30 cellular contexts compared by ENCODE assay signal in the genomic region with DNA sequence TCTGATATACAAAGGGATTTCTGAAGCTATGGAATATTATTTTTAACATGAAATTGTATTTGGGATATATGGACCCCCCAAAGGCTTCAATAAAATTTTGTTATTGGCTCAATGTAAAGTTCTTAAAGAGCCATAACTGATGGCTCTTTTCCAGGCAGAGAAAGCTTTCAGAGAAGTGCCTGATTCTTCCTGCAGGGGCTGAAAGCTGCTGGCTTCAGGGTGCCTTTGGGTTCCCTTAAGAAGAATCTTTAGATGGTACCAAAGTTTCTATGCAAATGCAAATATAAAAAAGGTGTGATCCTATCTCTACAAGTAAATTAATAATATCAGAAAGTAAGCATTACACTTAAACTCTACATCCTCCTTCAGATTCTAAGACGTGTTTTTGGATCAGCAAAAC.
"Had no signal": no experiment of that assay in that cellular context is flagged by ENCODE, and none has a peak within 500 bp of the region (broad histone marks: within the 10 kb centered on the region; RNA-seq: fewer than 3 reads in every experiment).

No MANE protein-coding gene starts in this region.

- H3K9me3 ChIP-seq: colonic mucosa, gastroesophageal sphincter, heart right ventricle, left lung, mucosa of descending colon, ovary, psoas muscle, sigmoid colon, stomach, thyroid gland had no signal

- DNase-seq: colonic mucosa; effector CD8-positive, alpha-beta T cell; foreskin fibroblast; heart right ventricle; hippocampal formation; left cardiac atrium; left lung; mesenchymal stem cell; mucosa of descending colon; naive B cell; nucleus accumbens; ovary; posterior cingulate gyrus; psoas muscle; right cardiac atrium; sigmoid colon; stimulated activated CD4-positive, alpha-beta T cell treated with anti-CD3 and anti-CD28 coated beads, Interleukin-2, amount 100 ng/mL, for 24 hours; stimulated activated CD4-positive, alpha-beta T cell treated with anti-CD3 and anti-CD28 coated beads, Interleukin-4, amount 100 ng/mL, for 24 hours; stimulated activated naive CD4-positive, alpha-beta T cell treated with Interleukin-2 at 50 U/mL for 16 hours; stomach; thyroid gland; trophoblast cell had no signal

- ATAC-seq: gastroesophageal sphincter; heart right ventricle; left cardiac atrium; left lung; mucosa of descending colon; natural killer cell treated with Interleukin-12 subunit alpha and Interleukin-12 subunit beta and Interleukin-15 and Interleukin-18, amount 100 ng/mL, for 72 hours; psoas muscle; right cardiac atrium; stimulated activated effector memory CD8-positive, alpha-beta T cell treated with anti-CD3 and anti-CD28 coated beads, Interleukin-12 subunit alpha, Interleukin-12 subunit beta, amount 100 ng/mL, for 72 hours had no signal

- FAIRE-seq: endothelial cell of umbilical vein, islet of Langerhans, urothelium cell line had no signal

- H3K27ac ChIP-seq: colonic mucosa, gastroesophageal sphincter, heart right ventricle, left lung, ovary, psoas muscle, sigmoid colon, stomach, thyroid gland had no signal

- H3K27ac Mint-ChIP-seq: dendritic cell treated with granulocyte-macrophage colony-stimulating factor and Interleukin-4, amounts not matched to agents 40 ng/mL and 50 ng/mL, for 4 days; mesothelial cell of epicardium; naive B cell; natural killer cell treated with Interleukin-12 subunit alpha and Interleukin-12 subunit beta and Interleukin-15 and Interleukin-18, amount 100 ng/mL, for 72 hours; stimulated activated effector memory CD8-positive, alpha-beta T cell treated with anti-CD3 and anti-CD28 coated beads, Interleukin-12 subunit alpha, Interleukin-12 subunit beta, amount 100 ng/mL, for 72 hours had no signal

- H3K4me3 ChIP-seq: colonic mucosa, gastroesophageal sphincter, heart right ventricle, left lung, mucosa of descending colon, ovary, psoas muscle, sigmoid colon, stomach, thyroid gland had no signal

- H3K36me3 Mint-ChIP-seq: mesothelial cell of epicardium; naive B cell; natural killer cell treated with Interleukin-12 subunit alpha and Interleukin-12 subunit beta and Interleukin-15 and Interleukin-18, amount 100 ng/mL, for 72 hours; stimulated activated effector memory CD8-positive, alpha-beta T cell treated with anti-CD3 and anti-CD28 coated beads, Interleukin-12 subunit alpha, Interleukin-12 subunit beta, amount 100 ng/mL, for 72 hours had no signal

- H3K9me3 Mint-ChIP-seq: dendritic cell treated with granulocyte-macrophage colony-stimulating factor and Interleukin-4, amounts not matched to agents 40 ng/mL and 50 ng/mL, for 4 days; mesothelial cell of epicardium; natural killer cell treated with Interleukin-12 subunit alpha and Interleukin-12 subunit beta and Interleukin-15 and Interleukin-18, amount 100 ng/mL, for 72 hours had no signal

- H3K4me1 Mint-ChIP-seq: mesothelial cell of epicardium; naive B cell; stimulated activated effector memory CD8-positive, alpha-beta T cell treated with anti-CD3 and anti-CD28 coated beads, Interleukin-12 subunit alpha, Interleukin-12 subunit beta, amount 100 ng/mL, for 72 hours had no signal

- H3K27me3 ChIP-seq: ovary had no signal

- H3K4me1 ChIP-seq: colonic mucosa, gastroesophageal sphincter, heart right ventricle, left lung, psoas muscle, sigmoid colon, stomach, thyroid gland had no signal

- H3K36me3 ChIP-seq: colonic mucosa, gastroesophageal sphincter, heart right ventricle, left lung, ovary, sigmoid colon, stomach, thyroid gland had no signal

- H3K4me3 Mint-ChIP-seq: dendritic cell treated with granulocyte-macrophage colony-stimulating factor and Interleukin-4, amounts not matched to agents 40 ng/mL and 50 ng/mL, for 4 days; mesothelial cell of epicardium; naive B cell; natural killer cell treated with Interleukin-12 subunit alpha and Interleukin-12 subunit beta and Interleukin-15 and Interleukin-18, amount 100 ng/mL, for 72 hours; stimulated activated effector memory CD8-positive, alpha-beta T cell treated with anti-CD3 and anti-CD28 coated beads, Interleukin-12 subunit alpha, Interleukin-12 subunit beta, amount 100 ng/mL, for 72 hours had no signal
